In the genomic region with DNA sequence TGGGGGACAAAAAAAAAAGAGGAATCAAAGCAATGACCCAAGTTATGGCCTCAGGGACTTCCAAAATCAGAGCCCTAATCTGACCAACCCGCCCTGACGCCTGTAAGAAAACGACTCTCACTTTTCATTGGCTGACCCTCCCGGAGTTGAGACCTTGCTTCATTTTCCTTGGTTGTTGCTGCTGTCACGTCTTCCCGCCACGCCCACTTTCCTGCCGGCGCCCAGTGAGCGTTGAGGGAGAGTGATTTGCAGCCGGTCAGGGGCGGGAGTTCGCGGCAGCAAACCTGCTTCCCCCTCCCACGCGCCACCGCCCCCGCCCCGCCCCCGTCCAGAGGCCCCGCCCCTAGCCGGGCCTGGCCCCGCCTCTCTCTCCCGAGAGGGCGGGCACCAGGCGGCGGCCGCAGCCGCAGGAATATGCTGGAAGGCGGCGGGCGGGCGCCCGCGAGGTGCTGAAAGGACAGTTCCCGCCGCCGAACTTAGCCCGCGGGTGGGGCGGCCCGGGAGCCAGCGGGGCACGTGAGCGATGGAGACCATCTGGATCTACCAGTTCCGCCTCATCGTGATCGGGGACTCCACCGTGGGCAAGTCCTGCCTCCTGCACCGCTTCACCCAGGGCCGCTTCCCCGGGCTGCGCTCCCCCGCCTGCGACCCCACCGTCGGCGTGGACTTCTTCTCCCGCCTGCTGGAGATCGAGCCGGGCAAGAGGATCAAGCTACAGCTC, we compare ENCODE assay signal across 8 cellular contexts. TPM values are rescaled to one million over a fixed set of nuclear protein-coding genes. Genes with fewer than 3 reads are reported as not detected.
DNase-seq lines count a peak whose midpoint lies in the region; ATAC-seq and TF ChIP-seq lines count a peak whose summit lies in the region.

A gene with protein sequence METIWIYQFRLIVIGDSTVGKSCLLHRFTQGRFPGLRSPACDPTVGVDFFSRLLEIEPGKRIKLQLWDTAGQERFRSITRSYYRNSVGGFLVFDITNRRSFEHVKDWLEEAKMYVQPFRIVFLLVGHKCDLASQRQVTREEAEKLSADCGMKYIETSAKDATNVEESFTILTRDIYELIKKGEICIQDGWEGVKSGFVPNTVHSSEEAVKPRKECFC (plus strand): TSS at position 403 of the 721 bp plus-strand sequence. CDS start 121 bp downstream, at position 524.

- TF ChIP-seq CTCF in OCI-LY3 (IDR thresholded peaks at IDR 0.05; ENCODE audit: low read depth, low read length), result no peak

- H3K4me2 ChIP-seq in OCI-LY3 (ENCODE audit: low read length), result peak within 1 kb of the TSS; percentile 88

- peak within 1 kb of the TSS; percentile 72 for H3K9ac ChIP-seq in HUES6 (ENCODE audit: low read length)
- H3K9ac ChIP-seq in OCI-LY3 (ENCODE audit: low read length), result peak within 1 kb of the TSS; percentile 96
- H3K9ac ChIP-seq in mucosa of rectum (ENCODE audit: low read depth in 1 of 2, low read length in 2 of 2), result peak within 1 kb of the TSS; percentile 14 to 32

- peak; percentile 95 for DNase-seq in COR-L47 (lab: John Stamatoyannopoulos, UW)
- peak; percentile 61 for DNase-seq in activated T-cell treated with anti-CD3 and anti-CD28 coated beads, Interleukin-2, amount 50 U/mL, for 1 hour
- peak; percentile 10 to 43 for DNase-seq in stimulated activated CD8-positive, alpha-beta memory T cell treated with anti-CD3 and anti-CD28 coated beads, Interleukin-4, amount 100 ng/mL, for 4 hours (ENCODE audit: low read depth in 2 of 2, low spot score in 1 of 2)

- peaks cover 7% of the 10 kb centered on the region for H4K20me1 ChIP-seq in OCI-LY3 (ENCODE audit: insufficient read depth, low read length)

- peak within 1 kb of the TSS; percentile 84 for H2AFZ ChIP-seq in OCI-LY3 (ENCODE audit: low read depth, low read length)

- H3K27me3 ChIP-seq in HUES6 (ENCODE audit: control insufficient read depth, insufficient read depth, low read length), result peaks cover under 1% of the 10 kb centered on the region; the same call in 1 of the 2 replicates
- no peaks in the 10 kb centered on the region for H3K27me3 ChIP-seq in OCI-LY3 (ENCODE audit: low read depth, low read length)
- peaks cover 0 to 6% of the 10 kb centered on the region in 2 donors for H3K27me3 ChIP-seq in mucosa of rectum (ENCODE audit: control insufficient read depth in 2 of 2, insufficient read depth in 2 of 2, low read length in 2 of 2)

- H3K79me2 ChIP-seq in OCI-LY3 (ENCODE audit: low read length), result peaks cover 24% of the 10 kb centered on the region

- H3K4me1 ChIP-seq in HUES6 (ENCODE audit: control insufficient read depth, insufficient read depth, low read length) (peaks cover 7% of the 10 kb centered on the region; the same call in 1 of the 2 replicates), OCI-LY3 (ENCODE audit: low read length) (peaks cover 19% of the 10 kb centered on the region), mucosa of rectum (ENCODE audit: control insufficient read depth in 2 of 2, insufficient read depth in 2 of 2, low read length in 2 of 2) (peaks cover 0 to 12% of the 10 kb centered on the region in 2 donors)

- H3K27ac ChIP-seq in HUES6 (ENCODE audit: low read depth, low read length) (0 out of 2 replicates have a peak within 1 kb of the TSS, but pooled peaks have one; percentile 37), OCI-LY3 (ENCODE audit: low read length) (peak within 1 kb of the TSS; percentile 63), mucosa of rectum (ENCODE audit: low read depth in 2 of 2, low read length in 2 of 2) (peak within 1 kb of the TSS in 1 of 2 donors; percentile 52)

- no peaks in the 10 kb centered on the region for H3K9me3 ChIP-seq in HUES6 (ENCODE audit: control insufficient read depth, insufficient read depth, low read depth, low read length)
- H3K9me3 ChIP-seq in OCI-LY3 (ENCODE audit: insufficient read depth, low read length), result no peaks in the 10 kb centered on the region
- no peaks in the 10 kb centered on the region for H3K9me3 ChIP-seq in mucosa of rectum (ENCODE audit: control insufficient read depth in 2 of 2, low read length in 2 of 2)

- peak; percentile 94 for ATAC-seq in GM21447 (IDR thresholded peaks at IDR 0.05; ENCODE audit: unreplicated experiment)
- ATAC-seq in esophagus mucosa, result peak; percentile 98

- H3K4me3 ChIP-seq in HUES6 (ENCODE audit: low read depth, low read length) (peak within 1 kb of the TSS; percentile 95), OCI-LY3 (ENCODE audit: low read length) (peak within 1 kb of the TSS; percentile 98), mucosa of rectum (ENCODE audit: low read length in 2 of 2) (peak within 1 kb of the TSS; percentile 61 to 67)

- H3K36me3 ChIP-seq in HUES6 (ENCODE audit: control insufficient read depth, insufficient read depth, low read length) (no peaks in the 10 kb centered on the region), OCI-LY3 (replicated peaks; ENCODE audit: low read depth, low read length) (no peaks in the 10 kb centered on the region), mucosa of rectum (ENCODE audit: control insufficient read depth in 2 of 2, insufficient read depth in 2 of 2, low read length in 2 of 2) (no peaks in the 10 kb centered on the region)

RNA-seq across cellular contexts. Expression of the gene that starts here (rescaled TPM):
- total RNA-seq in esophagus mucosa, result not detected

Comparison
In these comparisons a context has a peak if more than half of its experiments do, and no peak if none do; other contexts are left out.
1. Peak in ATAC-seq in esophagus mucosa; RNA of the gene not detected or under 1 TPM.
2. DNase-seq: peak in every context shown above with its lines; median percentile 95 in COR-L47; 61 in activated T-cell treated with anti-CD3 and anti-CD28 coated beads, Interleukin-2, amount 50 U/mL, for 1 hour; 26 in stimulated activated CD8-positive, alpha-beta memory T cell treated with anti-CD3 and anti-CD28 coated beads, Interleukin-4, amount 100 ng/mL, for 4 hours.
3. H3K9ac ChIP-seq: peak in every context shown above with its lines; median percentile 96 in OCI-LY3; 72 in HUES6; 23 in mucosa of rectum.